ENCODE assay signal across 14 cellular contexts in genomic region chr15:52486003-52486996, GRCh38. TPM values are rescaled to one million over a fixed set of nuclear protein-coding genes. Genes with fewer than 3 reads are reported as not detected.
DNase-seq lines count a peak whose midpoint lies in the region; ATAC-seq and TF ChIP-seq lines count a peak whose summit lies in the region.
"Had no signal": no experiment of that assay in that cellular context is flagged by ENCODE, and none has a peak within 500 bp of the region (broad histone marks: within the 10 kb centered on the region; RNA-seq: fewer than 3 reads in every experiment).

No MANE protein-coding gene starts in this region.

- H3K9me3 Mint-ChIP-seq in GM23338 (no peaks in the 10 kb centered on the region), neural crest cell (no peaks in the 10 kb centered on the region)
- H3K9me3 Mint-ChIP-seq: naive thymus-derived CD4-positive, alpha-beta T cell had no signal

- peak overlapping the region; percentile 48 for H3K4me2 ChIP-seq in GM23338

- no peak overlapping the region for H2AFZ ChIP-seq in GM23338

- H3K4me3 Mint-ChIP-seq in GM23338 (peak overlapping the region; percentile 52), neural crest cell (peak overlapping the region; percentile 17)
- H3K4me3 Mint-ChIP-seq: activated CD4-positive, alpha-beta T cell treated with anti-CD3 and anti-CD28 coated beads for 36 hours had no signal

- H3K4me1 ChIP-seq in GM23338 (ENCODE audit: insufficient read depth) (peaks cover 24% of the 10 kb centered on the region), NT2/D1 (ENCODE audit: insufficient read depth, insufficient read length) (no peaks in the 10 kb centered on the region)
- H3K4me1 ChIP-seq: body of pancreas had no signal

- no peaks in the 10 kb centered on the region for H3K36me3 ChIP-seq in GM23338 (ENCODE audit: insufficient read depth)
- no peaks in the 10 kb centered on the region for H3K36me3 ChIP-seq in NT2/D1 (ENCODE audit: insufficient read depth, insufficient read length, low read length)
- H3K36me3 ChIP-seq: stomach had no signal

- no peak overlapping the region for H3K9ac ChIP-seq in NT2/D1 (ENCODE audit: insufficient read length, low read depth)

- H3K9me2 ChIP-seq in GM23338 (ENCODE audit: insufficient read depth), result no peaks in the 10 kb centered on the region

- H3K4me1 Mint-ChIP-seq in GM23338, result peaks cover 33% of the 10 kb centered on the region
- peaks cover 25% of the 10 kb centered on the region for H3K4me1 Mint-ChIP-seq in neural crest cell

- H3F3A ChIP-seq in GM23338 (replicated peaks; ENCODE audit: low read depth), result no peaks in the 10 kb centered on the region

- TF ChIP-seq CTCF in GM23338 (conservative IDR thresholded peaks at IDR 0.05; ENCODE audit: low read depth in 2 of 2) (no peak), neural crest cell (conservative IDR thresholded peaks at IDR 0.05) (no peak)

- DNase-seq in GM23338 (ENCODE audit: low spot score) (peak; percentile 63), NT2/D1 (ENCODE audit: low read depth, low spot score) (peak; percentile 2), globus pallidus (ENCODE audit: low spot score) (peak; percentile 83), neural crest cell (ENCODE audit: low read depth, low spot score) (peak; percentile 34), SHP77 (lab: John Stamatoyannopoulos, UW) (no peak)
- DNase-seq: activated CD4-positive, alpha-beta T cell treated with anti-CD3 and anti-CD28 coated beads for 36 hours; body of pancreas; DND-41; foreskin keratinocyte; naive thymus-derived CD4-positive, alpha-beta T cell; stomach had no signal

- H3K27me3 ChIP-seq in GM23338 (ENCODE audit: insufficient read depth), result no peaks in the 10 kb centered on the region
- no peaks in the 10 kb centered on the region for H3K27me3 ChIP-seq in NT2/D1 (ENCODE audit: insufficient read depth, insufficient read length)
- H3K27me3 ChIP-seq: body of pancreas, foreskin keratinocyte, stomach had no signal

- H3K36me3 Mint-ChIP-seq in GM23338 (ENCODE audit: low read depth) (no peaks in the 10 kb centered on the region), neural crest cell (ENCODE audit: low read depth) (no peaks in the 10 kb centered on the region)

- H3K27ac ChIP-seq in GM23338 (ENCODE audit: low read depth), result peak overlapping the region; percentile 55
- H3K27ac ChIP-seq: body of pancreas, foreskin keratinocyte had no signal

- no peaks in the 10 kb centered on the region for H3K9me3 ChIP-seq in NT2/D1 (ENCODE audit: insufficient read depth, low read length)
- H3K9me3 ChIP-seq: body of pancreas, stomach had no signal

- H3K27me3 Mint-ChIP-seq in GM23338 (ENCODE audit: insufficient read depth, low read depth, poor library complexity) (no peaks in the 10 kb centered on the region), neural crest cell (ENCODE audit: low read depth) (no peaks in the 10 kb centered on the region)
- H3K27me3 Mint-ChIP-seq: activated CD4-positive, alpha-beta T cell treated with anti-CD3 and anti-CD28 coated beads for 36 hours; naive thymus-derived CD4-positive, alpha-beta T cell had no signal

- ATAC-seq in GM23338 (peak; percentile 90), GM18502 (IDR thresholded peaks at IDR 0.05; ENCODE audit: poor library complexity, unreplicated experiment) (no peak), HG03460 (IDR thresholded peaks at IDR 0.05; ENCODE audit: unreplicated experiment) (no peak), GM18520 (IDR thresholded peaks at IDR 0.05; ENCODE audit: unreplicated experiment) (no peak)
- ATAC-seq: activated CD4-positive, alpha-beta T cell treated with anti-CD3 and anti-CD28 coated beads for 36 hours; body of pancreas; foreskin keratinocyte; naive thymus-derived CD4-positive, alpha-beta T cell had no signal

- no peaks in the 10 kb centered on the region for H4K20me1 ChIP-seq in GM23338 (replicated peaks; ENCODE audit: insufficient read depth)

- H3K27ac Mint-ChIP-seq in GM23338, result peak overlapping the region; percentile 82
- peak overlapping the region; percentile 88 for H3K27ac Mint-ChIP-seq in neural crest cell (ENCODE audit: unreplicated experiment)
- H3K27ac Mint-ChIP-seq: activated CD4-positive, alpha-beta T cell treated with anti-CD3 and anti-CD28 coated beads for 36 hours had no signal

- H3K4me3 ChIP-seq in GM23338, result peak overlapping the region; percentile 18
- H3K4me3 ChIP-seq in NT2/D1 (ENCODE audit: insufficient read length, low read depth), result no peak overlapping the region
- H3K4me3 ChIP-seq: body of pancreas, stomach had no signal

- H3K79me2 ChIP-seq in GM23338 (replicated peaks; ENCODE audit: insufficient read depth), result peaks cover 31% of the 10 kb centered on the region

TF ChIP-seq in GM23338, 12 proteins besides CTCF, POLR2A, EP300 and RAD21:
- TF ChIP-seq CREB1 (CRISPR knock-in tag; IDR thresholded peaks at IDR 0.05; ENCODE audit: low read depth) (no peak), JUNB (IDR thresholded peaks at IDR 0.05; ENCODE audit: unreplicated experiment) (no peak), ZNF114 (CRISPR knock-in tag; IDR thresholded peaks at IDR 0.05) (no peak), ZNF331 (CRISPR knock-in tag; IDR thresholded peaks at IDR 0.05; ENCODE audit: low read depth) (no peak), ETS1 (IDR thresholded peaks at IDR 0.05) (no peak), EZH2phosphoT487 (IDR thresholded peaks at IDR 0.05; ENCODE audit: unreplicated experiment) (no peak), REST (IDR thresholded peaks at IDR 0.05; ENCODE audit: unreplicated experiment) (no peak), POLR2AphosphoS5 (IDR thresholded peaks at IDR 0.05; ENCODE audit: low read depth) (no peak), STAT1 (IDR thresholded peaks at IDR 0.05; ENCODE audit: unreplicated experiment) (no peak), NANOG (IDR thresholded peaks at IDR 0.05; ENCODE audit: borderline replicate concordance) (no peak)

RNA-seq across cellular contexts. Expression of gene MYO5A, which starts 42.4 kb away (rescaled TPM):
- 30.2 and 31.8 TPM in 2 replicates for total RNA-seq in GM23338 (2014; rRNA removed; shearing (Covaris generic))
- 5.6 and 5.7 TPM in 2 replicates for polyA plus RNA-seq in GM23338 (2016; fragmentation: Nextera tagmentation; extraction: Ambion mirVana)
- total RNA-seq in neural crest cell, result 27.1 and 29.1 TPM in 2 replicates

Comparison
In these comparisons a context has a peak if more than half of its experiments do, and no peak if none do; other contexts are left out.
1. DNase-seq: peak in GM23338 (single experiment), NT2/D1 (single experiment), globus pallidus (single experiment) and neural crest cell (single experiment); none in SHP77 (0 of 2).